ENCODE assay signal across 2 cellular contexts in the genomic region with DNA sequence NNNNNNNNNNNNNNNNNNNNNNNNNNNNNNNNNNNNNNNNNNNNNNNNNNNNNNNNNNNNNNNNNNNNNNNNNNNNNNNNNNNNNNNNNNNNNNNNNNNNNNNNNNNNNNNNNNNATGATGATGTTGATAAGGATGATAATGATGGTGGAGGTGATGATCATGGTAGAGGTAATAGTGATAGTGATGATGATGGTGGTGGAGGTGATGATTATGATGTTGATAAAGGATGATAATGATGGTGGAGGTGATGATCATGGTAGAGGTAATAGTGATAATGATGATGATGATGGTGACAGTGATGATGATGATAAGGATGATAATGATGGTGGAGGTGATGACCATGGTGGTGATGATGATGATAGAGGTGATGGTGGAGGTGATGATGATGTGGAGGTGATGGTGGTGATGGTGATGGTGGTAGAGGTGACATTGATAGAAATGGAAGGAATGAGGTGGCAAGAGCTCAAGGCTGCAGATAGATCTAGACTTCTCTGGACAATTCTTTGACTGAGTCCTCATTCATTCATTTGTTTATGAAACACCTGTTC.
TF ChIP-seq lines count a peak whose summit lies in the region.

No MANE protein-coding gene starts in this region.

TF ChIP-seq in HepG2, 621 proteins besides CTCF, POLR2A, EP300 and RAD21:
- TF ChIP-seq PBX2 (CRISPR knock-in tag; IDR thresholded peaks at IDR 0.05) (no peak), ZKSCAN5 (CRISPR knock-in tag; IDR thresholded peaks at IDR 0.05) (peak; percentile 83; the same call in 1 of the 2 replicates), CREB1 (IDR thresholded peaks at IDR 0.05) (peak; percentile 90), CREB1 (CRISPR knock-in tag; IDR thresholded peaks at IDR 0.05) (no peak)

TF ChIP-seq in H1, 55 proteins besides CTCF, POLR2A, EP300 and RAD21:
- TF ChIP-seq BACH1 (IDR thresholded peaks at IDR 0.05; ENCODE audit: low read length) (no peak), SUZ12 (IDR thresholded peaks at IDR 0.05; ENCODE audit: low read length) (no peak), RXRA (IDR thresholded peaks at IDR 0.05; ENCODE audit: insufficient read depth, low read depth, low read length) (no peak), SP4 (IDR thresholded peaks at IDR 0.05; ENCODE audit: low read length) (no peak), GABPA (IDR thresholded peaks at IDR 0.05; ENCODE audit: borderline replicate concordance, insufficient read depth, low read length) (no peak), ATF2 (IDR thresholded peaks at IDR 0.05; ENCODE audit: low read length) (no peak), CEBPB (IDR thresholded peaks at IDR 0.05; ENCODE audit: low read depth, low read length) (no peak), KDM5A (IDR thresholded peaks at IDR 0.05; ENCODE audit: low read length) (no peak), CHD2 (IDR thresholded peaks at IDR 0.05; ENCODE audit: low read length) (no peak), E2F6 (IDR thresholded peaks at IDR 0.05) (no peak), CHD1 (IDR thresholded peaks at IDR 0.05; ENCODE audit: low read depth, low read length) (no peak), SIRT6 (IDR thresholded peaks at IDR 0.05; ENCODE audit: low read length) (no peak), SP1 (IDR thresholded peaks at IDR 0.05; ENCODE audit: low read depth, low read length) (no peak), EZH2 (IDR thresholded peaks at IDR 0.05; ENCODE audit: low read depth, low read length, severe bottlenecking) (no peak), POU5F1 (IDR thresholded peaks at IDR 0.05; ENCODE audit: low read depth, low read length) (no peak), TAF7 (optimal IDR thresholded peaks at IDR 0.05; ENCODE audit: borderline replicate concordance, low read depth, low read length) (no peak)
